21 cellular contexts compared by ENCODE assay signal in the genomic region with DNA sequence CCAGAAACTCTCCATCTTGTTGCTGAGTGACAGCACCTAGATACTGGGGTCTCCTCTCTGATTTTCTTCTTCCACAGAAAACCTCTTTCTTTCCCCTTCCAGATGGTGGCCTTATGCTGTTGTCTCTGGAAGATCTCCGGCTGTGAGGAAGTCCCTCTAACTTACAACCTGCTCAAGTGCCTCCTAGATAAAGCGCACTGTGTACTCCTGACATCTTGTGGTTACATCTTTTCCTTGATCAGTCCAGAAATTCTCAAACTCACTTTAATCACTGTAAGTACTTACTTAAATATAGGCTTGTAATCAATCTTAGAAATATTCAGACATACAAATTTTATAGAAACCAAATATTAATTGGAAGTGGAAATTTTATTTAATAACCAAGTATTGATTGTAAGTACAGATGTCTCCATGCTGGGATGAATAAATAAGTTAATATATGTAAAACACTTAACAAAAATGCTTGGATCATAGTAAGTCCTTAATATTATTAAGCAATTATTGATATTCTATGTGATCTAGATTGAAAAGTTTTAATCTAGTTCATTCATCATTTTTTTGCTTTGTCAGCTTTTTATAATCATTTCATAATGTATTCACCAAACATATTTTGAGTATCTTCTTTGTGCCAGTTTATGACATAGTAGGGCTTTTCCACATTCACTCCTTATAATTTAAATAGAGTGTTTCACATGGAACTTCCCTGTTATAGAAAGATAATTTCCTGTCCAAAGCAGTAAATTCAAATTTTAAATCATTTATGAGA.
DNase-seq lines count a peak whose midpoint lies in the region; ATAC-seq, FAIRE-seq and TF ChIP-seq lines count a peak whose summit lies in the region.
"Had no signal": no experiment of that assay in that cellular context is flagged by ENCODE, and none has a peak within 500 bp of the region (broad histone marks: within the 10 kb centered on the region; RNA-seq: fewer than 3 reads in every experiment).

No MANE protein-coding gene starts in this region.

- no peaks in the 10 kb centered on the region for H3K36me3 ChIP-seq in HepG2 (replicated peaks in 1 of 2; ENCODE audit: control insufficient read depth in 1 of 2, insufficient read depth in 2 of 2, low read length in 2 of 2)
- no peaks in the 10 kb centered on the region for H3K36me3 ChIP-seq in right lobe of liver
- H3K36me3 ChIP-seq in OCI-LY3 (replicated peaks; ENCODE audit: low read depth, low read length): no peaks in the 10 kb centered on the region
- H3K36me3 ChIP-seq: spleen, upper lobe of right lung had no signal

- TF ChIP-seq POLR2A in HepG2 (IDR thresholded peaks at IDR 0.05; ENCODE audit: insufficient read depth in 1 of 2, low read depth in 2 of 2, low read length in 2 of 2) (no peak), right lobe of liver (IDR thresholded peaks at IDR 0.05) (no peak), erythroblast (IDR thresholded peaks at IDR 0.05; ENCODE audit: low read length) (no peak), lower leg skin (IDR thresholded peaks at IDR 0.05) (no peak), H54 (IDR thresholded peaks at IDR 0.05; ENCODE audit: low read depth, low read length) (no peak)

- DNase-seq in HepG2 (ENCODE audit: low spot score): peak; percentile 31
- DNase-seq in right lobe of liver: no peak
- peak; percentile 72 to 74 for DNase-seq in erythroblast (lab: John Stamatoyannopoulos, UW)
- DNase-seq in lower leg skin (ENCODE audit: low spot score in 2 of 2): no peak
- DNase-seq in NCI-H2107 (lab: John Stamatoyannopoulos, UW): no peak
- DNase-seq in H54 (ENCODE audit: insufficient read length, low spot score): no peak
- DNase-seq: activated CD4-positive, alpha-beta T cell treated with anti-CD3 and anti-CD28 coated beads for 48 hours; body of pancreas; Calu3; dermis blood vessel endothelial cell; KG1; mucosa of descending colon; NCI-H1417 treated with DMSO at 0.1 percent for 48 hours; NCI-H526; spleen; stimulated activated naive CD4-positive, alpha-beta T cell; T-helper 17 cell; upper lobe of right lung had no signal

- H3K4me1 ChIP-seq in HepG2 (ENCODE audit: insufficient read depth, low read length): no peaks in the 10 kb centered on the region
- H3K4me1 ChIP-seq in right lobe of liver: no peaks in the 10 kb centered on the region
- H3K4me1 ChIP-seq in OCI-LY3 (ENCODE audit: low read length): no peaks in the 10 kb centered on the region
- H3K4me1 ChIP-seq: body of pancreas, spleen, upper lobe of right lung had no signal

- POLR2A ChIA-PET in HepG2 (lab: Yijun Ruan, JAX): no interaction called here

- H3K79me2 ChIP-seq in HepG2 (ENCODE audit: insufficient read depth, low read length) (no peaks in the 10 kb centered on the region), OCI-LY3 (ENCODE audit: low read length) (no peaks in the 10 kb centered on the region)

- ATAC-seq in HepG2: peak; percentile 79
- ATAC-seq in right lobe of liver: no peak
- ATAC-seq in GM18909 (IDR thresholded peaks at IDR 0.05; ENCODE audit: poor library complexity, unreplicated experiment): no peak
- ATAC-seq: body of pancreas, esophagus mucosa, mucosa of descending colon, T-helper 17 cell, upper lobe of right lung had no signal

- H3K4me3 ChIP-seq in HepG2 (replicated peaks in 1 of 3; ENCODE audit: insufficient read depth in 1 of 3, low read depth in 2 of 3, low read length in 3 of 3) (no peak overlapping the region), right lobe of liver (no peak overlapping the region), OCI-LY3 (ENCODE audit: low read length) (no peak overlapping the region), lower leg skin (ENCODE audit: low read depth, poor library complexity, severe bottlenecking) (no peak overlapping the region)
- H3K4me3 ChIP-seq: body of pancreas, mucosa of descending colon, spleen, upper lobe of right lung had no signal

- TF ChIP-seq CTCF in HepG2 (CRISPR knock-in tag; IDR thresholded peaks at IDR 0.05) (peak; percentile 55), right lobe of liver (IDR thresholded peaks at IDR 0.05) (no peak), OCI-LY3 (IDR thresholded peaks at IDR 0.05; ENCODE audit: low read depth, low read length) (peak; percentile 23), lower leg skin (IDR thresholded peaks at IDR 0.05) (no peak)

- H4K20me1 ChIP-seq in HepG2 (ENCODE audit: insufficient read depth, low read length) (no peaks in the 10 kb centered on the region), OCI-LY3 (ENCODE audit: insufficient read depth, low read length) (no peaks in the 10 kb centered on the region)

- H3K9ac ChIP-seq in HepG2 (ENCODE audit: insufficient read depth, low read depth, low read length) (no peak overlapping the region), OCI-LY3 (ENCODE audit: low read length) (no peak overlapping the region)

- FAIRE-seq in HepG2 (lab: Jason Lieb, UNC): no peak
- no peak for FAIRE-seq in H54 (lab: Jason Lieb, UNC)

- no TSS peak for BruUV-seq in HepG2 (replicated peaks; lab: Mats Ljungman, UMichigan)

- H3K27me3 ChIP-seq in HepG2 (ENCODE audit: control insufficient read depth in 1 of 2, insufficient read depth in 2 of 2, low read length in 2 of 2): no peaks in the 10 kb centered on the region
- no peaks in the 10 kb centered on the region for H3K27me3 ChIP-seq in right lobe of liver
- H3K27me3 ChIP-seq in OCI-LY3 (ENCODE audit: low read depth, low read length): no peaks in the 10 kb centered on the region
- H3K27me3 ChIP-seq: body of pancreas, spleen, upper lobe of right lung had no signal

- no peak for TF ChIP-seq EP300 in HepG2 (IDR thresholded peaks at IDR 0.05; ENCODE audit: low read depth in 2 of 2, low read length in 2 of 2)
- TF ChIP-seq EP300 in HepG2 (CRISPR knock-in tag; IDR thresholded peaks at IDR 0.05; ENCODE audit: borderline replicate concordance): no peak

- H3K27ac ChIP-seq in HepG2 (ENCODE audit: extremely low read length, insufficient read depth, low read length) (no peak overlapping the region), right lobe of liver (no peak overlapping the region), OCI-LY3 (ENCODE audit: low read length) (no peak overlapping the region)
- H3K27ac ChIP-seq: body of pancreas, spleen, upper lobe of right lung had no signal

- no peak for TF ChIP-seq RAD21 in HepG2 (CRISPR knock-in tag; IDR thresholded peaks at IDR 0.05)

- H3K4me2 ChIP-seq in HepG2 (ENCODE audit: low read depth, low read length) (no peak overlapping the region), OCI-LY3 (ENCODE audit: low read length) (no peak overlapping the region)

- intact Hi-C loops in HepG2 (cut with micrococcal nuclease; ENCODE audit: unreplicated experiment) (loop anchor here (1.0 to 10.0 kb wide), 2 partner anchors 87 to 445 kb away; no protein-coding TSS in a partner anchor), right lobe of liver (cut with DNase I) (no loop called here), lower leg skin (cut with DNase I; ENCODE audit: low total_unique reads) (no loop called here)

- CTCF ChIA-PET in HepG2 (lab: Yijun Ruan, JAX; ENCODE audit: low intra/inter-chr PET ratio, low total read pairs): no interaction called here

- no peak overlapping the region for H2AFZ ChIP-seq in HepG2 (ENCODE audit: low read length)
- H2AFZ ChIP-seq in OCI-LY3 (ENCODE audit: low read depth, low read length): no peak overlapping the region

- WGBS in HepG2 (ENCODE audit: low lambda C conversion rate): 54% methylated on average over 2 of the region's 2 CpGs
- 65% methylated on average over 2 of the region's 2 CpGs for WGBS in right lobe of liver (ENCODE audit: insufficient coverage, low coverage, low lambda C conversion rate, missing lambda C conversion rate)
- WGBS in lower leg skin, 2 donors: 50 to 62% methylated on average over 2 of the region's 2 CpGs

- H3K9me3 ChIP-seq in HepG2 (ENCODE audit: low read length) (no peaks in the 10 kb centered on the region), right lobe of liver (no peaks in the 10 kb centered on the region), OCI-LY3 (ENCODE audit: insufficient read depth, low read length) (no peaks in the 10 kb centered on the region)
- H3K9me3 ChIP-seq: body of pancreas, upper lobe of right lung had no signal

- in situ Hi-C loops in HepG2 (cut with HindIII; ENCODE audit: extremely low pct_ligation_motif_present, low pct_unique_long_range_greater_than_20kb): no loop called here

TF ChIP-seq in HepG2, 621 proteins besides CTCF, POLR2A, EP300 and RAD21 (continues in another document):
- TF ChIP-seq BCL6 (CRISPR knock-in tag; IDR thresholded peaks at IDR 0.05) (no peak), SIX4 (CRISPR knock-in tag; IDR thresholded peaks at IDR 0.05) (no peak), XRCC5 (optimal IDR thresholded peaks at IDR 0.05; ENCODE audit: low read length) (no peak), SIX1 (CRISPR knock-in tag; IDR thresholded peaks at IDR 0.05; ENCODE audit: borderline replicate concordance) (no peak), HOXA9 (CRISPR knock-in tag; IDR thresholded peaks at IDR 0.05; ENCODE audit: borderline replicate concordance) (no peak), STAG1 (CRISPR knock-in tag; IDR thresholded peaks at IDR 0.05) (peak; percentile 81), SIN3B (IDR thresholded peaks at IDR 0.05; ENCODE audit: low read length) (no peak), ETV6 (CRISPR knock-in tag; conservative IDR thresholded peaks at IDR 0.05) (no peak), MAFK (conservative IDR thresholded peaks at IDR 0.05 in 1 of 2, IDR thresholded peaks at IDR 0.05 in 1 of 2; ENCODE audit: low read length in 2 of 2) (peak; percentile 91 to 98), SMC3 (IDR thresholded peaks at IDR 0.05; ENCODE audit: low read length) (peak; percentile 21; the same call in 1 of the 2 replicates), NFATC3 (CRISPR knock-in tag; IDR thresholded peaks at IDR 0.05) (no peak)
- TF ChIP-seq, protein P1, sequence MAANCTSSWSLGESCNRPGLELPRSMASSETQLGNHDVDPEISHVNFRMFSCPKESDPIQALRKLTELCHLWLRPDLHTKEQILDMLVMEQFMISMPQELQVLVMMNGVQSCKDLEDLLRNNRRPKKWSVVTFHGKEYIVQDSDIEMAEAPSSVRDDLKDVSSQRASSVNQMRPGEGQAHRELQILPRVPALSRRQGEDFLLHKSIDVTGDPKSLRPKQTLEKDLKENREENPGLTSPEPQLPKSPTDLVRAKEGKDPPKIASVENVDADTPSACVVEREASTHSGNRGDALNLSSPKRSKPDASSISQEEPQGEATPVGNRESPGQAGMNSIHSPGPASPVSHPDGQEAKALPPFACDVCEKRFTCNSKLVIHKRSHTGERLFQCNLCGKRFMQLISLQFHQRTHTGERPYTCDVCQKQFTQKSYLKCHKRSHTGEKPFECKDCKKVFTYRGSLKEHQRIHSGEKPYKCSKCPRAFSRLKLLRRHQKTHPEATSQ (CRISPR knock-in tag; IDR thresholded peaks at IDR 0.05; ENCODE audit: borderline replicate concordance): no peak

Comparison
In these comparisons a context has a peak if more than half of its experiments do, and no peak if none do; other contexts are left out.
1. DNase-seq: peak in HepG2 (single experiment) and erythroblast (2 of 2); none in right lobe of liver (0 of 3), lower leg skin (0 of 2), NCI-H2107 (single experiment) and H54 (single experiment).
2. CTCF ChIP-seq: peak in HepG2 (single experiment) and OCI-LY3 (single experiment); none in right lobe of liver (0 of 4) and lower leg skin (0 of 3).